ENCODE assay signal across 9 cellular contexts in genomic region chr12:14950982-14951746, GRCh38. TPM values are rescaled to one million over a fixed set of nuclear protein-coding genes. Genes with fewer than 3 reads are reported as not detected.
DNase-seq lines count a peak whose midpoint lies in the region; ATAC-seq and TF ChIP-seq lines count a peak whose summit lies in the region.
"Had no signal": no experiment of that assay in that cellular context is flagged by ENCODE, and none has a peak within 500 bp of the region (broad histone marks: within the 10 kb centered on the region; RNA-seq: fewer than 3 reads in every experiment).

No MANE protein-coding gene starts in this region.

- H3K9me3 ChIP-seq in esophagus squamous epithelium (no peaks in the 10 kb centered on the region), parathyroid adenoma (ENCODE audit: control insufficient read depth, low read length) (no peaks in the 10 kb centered on the region)

- intact Hi-C loops in esophagus squamous epithelium (cut with DNase I): no loop called here

- TF ChIP-seq CTCF in GM06990 (IDR thresholded peaks at IDR 0.05; ENCODE audit: insufficient read depth, low read length, poor library complexity, severe bottlenecking) (no peak), esophagus squamous epithelium (IDR thresholded peaks at IDR 0.05) (no peak), parathyroid adenoma (IDR thresholded peaks at IDR 0.05) (no peak)

- H3K36me3 ChIP-seq in GM06990 (ENCODE audit: control insufficient read depth, insufficient read depth, low read length): peaks cover 18% of the 10 kb centered on the region
- peaks cover 0 to 17% (median 4%) of the 10 kb centered on the region in 3 donors for H3K36me3 ChIP-seq in esophagus squamous epithelium
- no peaks in the 10 kb centered on the region for H3K36me3 ChIP-seq in parathyroid adenoma (ENCODE audit: control insufficient read depth, insufficient read depth, low read length)
- H3K36me3 ChIP-seq: WERI-Rb-1 had no signal

- 55 to 60% methylated on average over 6 of the region's 6 CpGs for WGBS in esophagus squamous epithelium, 2 donors

- peak overlapping the region; percentile 32 to 86 (median 80) for H3K27ac ChIP-seq in esophagus squamous epithelium
- peak overlapping the region; percentile 41 for H3K27ac ChIP-seq in parathyroid adenoma
- H3K27ac ChIP-seq: WERI-Rb-1 had no signal

- H3K4me3 ChIP-seq in GM06990 (replicated peaks; ENCODE audit: low read depth, low read length): peak overlapping the region; percentile 16
- H3K4me3 ChIP-seq in esophagus squamous epithelium: no peak overlapping the region
- no peak overlapping the region for H3K4me3 ChIP-seq in parathyroid adenoma (ENCODE audit: low read depth, low read length)

- no peaks in the 10 kb centered on the region for H3K79me2 ChIP-seq in parathyroid adenoma

- no peak overlapping the region for H3K9ac ChIP-seq in parathyroid adenoma

- H3K4me2 ChIP-seq in parathyroid adenoma (ENCODE audit: low read length): no peak overlapping the region

- no peak overlapping the region for H2AFZ ChIP-seq in parathyroid adenoma

- peaks cover 8 to 78% (median 46%) of the 10 kb centered on the region in 3 donors for H3K4me1 ChIP-seq in esophagus squamous epithelium
- H3K4me1 ChIP-seq in parathyroid adenoma: peaks cover 4% of the 10 kb centered on the region

- no peak for TF ChIP-seq POLR2A in esophagus squamous epithelium (IDR thresholded peaks at IDR 0.05)

- H3K27me3 ChIP-seq in GM06990 (replicated peaks; ENCODE audit: control insufficient read depth, insufficient read depth, low read length) (no peaks in the 10 kb centered on the region), esophagus squamous epithelium (no peaks in the 10 kb centered on the region), parathyroid adenoma (ENCODE audit: control insufficient read depth, insufficient read depth, low read length) (no peaks in the 10 kb centered on the region)

- no peak for ATAC-seq in HG02623 (IDR thresholded peaks at IDR 0.05; ENCODE audit: unreplicated experiment)

- DNase-seq in GM06990 (ENCODE audit: extremely low read depth, insufficient read length): no peak
- DNase-seq in SW480 (ENCODE audit: low spot score): peak; percentile 85
- DNase-seq in esophagus squamous epithelium (lab: John Stamatoyannopoulos, UW): no peak
- no peak for DNase-seq in germinal center (ENCODE audit: low spot score)
- DNase-seq in central memory CD4-positive, alpha-beta T cell: no peak
- DNase-seq in CD1c-positive myeloid dendritic cell (ENCODE audit: extremely low spot score): no peak
- DNase-seq: WERI-Rb-1 had no signal

RNA-seq across cellular contexts. Expression of gene ARHGDIB, which starts 10.2 kb away (rescaled TPM):
- total RNA-seq in esophagus squamous epithelium: 10 to 100 TPM; 17.2 to 91.1 (median 62.0) TPM

RNA-seq across cellular contexts. Expression of gene ERP27, which starts 12.8 kb away (rescaled TPM):
- 1 to 10 TPM in 2 of 4 donors, under 1 TPM in 1, not detected in 1; 0.57 to 5.5 (median 1.9) TPM for total RNA-seq in esophagus squamous epithelium

RNA-seq across cellular contexts. Expression of gene PDE6H, which starts 21.7 kb away (rescaled TPM):
- total RNA-seq in esophagus squamous epithelium: not detected
